8 cellular contexts compared by ENCODE assay signal in genomic region chr1:143803095-143803494, GRCh38.
DNase-seq lines count a peak whose midpoint lies in the region; ATAC-seq, FAIRE-seq and TF ChIP-seq lines count a peak whose summit lies in the region.
"Not testable (repeated sequence)": the region's sequence is repeated elsewhere in the genome, so short reads cannot be mapped to it uniquely, and the experiment has no call there.

No MANE protein-coding gene starts in this region.

- not testable (repeated sequence) for H3K36me3 ChIP-seq in HCT116 (ENCODE audit: control insufficient read depth in 1 of 2, insufficient read depth in 2 of 2, low read length in 2 of 2); endothelial cell of umbilical vein (ENCODE audit: control insufficient read depth in 2 of 2, extremely low read depth in 1 of 2, insufficient read depth in 2 of 2, low read length in 2 of 2); lower lobe of right lung

- TF ChIP-seq RAD21 in HCT116 (IDR thresholded peaks at IDR 0.05; ENCODE audit: low read depth) = not testable (repeated sequence)

- not testable (repeated sequence) for TF ChIP-seq CTCF in HCT116 (IDR thresholded peaks at IDR 0.05 in 2 of 3, conservative IDR thresholded peaks at IDR 0.05 in 1 of 3; ENCODE audit: borderline replicate concordance in 1 of 3, insufficient read depth in 1 of 3, low read depth in 2 of 3, low read length in 2 of 3); endothelial cell of umbilical vein (IDR thresholded peaks at IDR 0.05; ENCODE audit: extremely low read depth in 1 of 2, insufficient read depth in 1 of 2, low read depth in 1 of 2, low read length in 2 of 2); lower lobe of right lung (IDR thresholded peaks at IDR 0.05)

- not testable (repeated sequence) for H3K4me2 ChIP-seq in HCT116 (ENCODE audit: low read length); endothelial cell of umbilical vein (ENCODE audit: insufficient read depth, low read length)

- not testable (repeated sequence) for H3K27ac ChIP-seq in HCT116 (ENCODE audit: low read depth, low read length); endothelial cell of umbilical vein (ENCODE audit: insufficient read depth, low read depth, low read length); lower lobe of right lung

- H4K20me1 ChIP-seq in HCT116 (ENCODE audit: insufficient read depth); endothelial cell of umbilical vein (replicated peaks; ENCODE audit: control insufficient read depth, extremely low read depth, insufficient read depth, low read length): not testable (repeated sequence)

- not testable (repeated sequence) for H3K27me3 ChIP-seq in HCT116 (ENCODE audit: insufficient read depth, low read length); endothelial cell of umbilical vein (ENCODE audit: control insufficient read depth in 2 of 2, insufficient read depth in 2 of 2, low read length in 2 of 2); lower lobe of right lung (ENCODE audit: low read depth)

- TF ChIP-seq POLR2A in HCT116 (IDR thresholded peaks at IDR 0.05; ENCODE audit: borderline replicate concordance, extremely low read depth, insufficient read depth, insufficient read length); endothelial cell of umbilical vein (IDR thresholded peaks at IDR 0.05; ENCODE audit: low read depth, low read length): not testable (repeated sequence)

- not testable (repeated sequence) for DNase-seq in HCT116 (ENCODE audit: low read depth, low spot score); endothelial cell of umbilical vein (ENCODE audit: low read depth, low spot score); left cardiac atrium; lower lobe of right lung; sciatic nerve (ENCODE audit: low spot score)

- not testable (repeated sequence) for H3K4me1 ChIP-seq in HCT116 (ENCODE audit: control insufficient read depth in 1 of 2, insufficient read depth in 2 of 2, low read length in 2 of 2); endothelial cell of umbilical vein (ENCODE audit: control insufficient read depth, extremely low read depth, insufficient read depth, low read length); lower lobe of right lung

- ATAC-seq in GM18502 (IDR thresholded peaks at IDR 0.05; ENCODE audit: poor library complexity, unreplicated experiment) (peak; percentile 52), HCT116 (peak; percentile 84), HG03354 (IDR thresholded peaks at IDR 0.05; ENCODE audit: poor library complexity, severe bottlenecking, unreplicated experiment) (peak; percentile 63), SK-N-SH treated with all-trans-retinoic acid at 6 μM for 48 hours (peak; percentile 89), left cardiac atrium (peak; percentile 80 to 90), lower lobe of right lung (peak; percentile 90 to 92), sciatic nerve (peak; percentile 89)

- not testable (repeated sequence) for BruUV-seq in HCT116 (replicated peaks; lab: Mats Ljungman, UMichigan); endothelial cell of umbilical vein (replicated peaks; lab: Mats Ljungman, UMichigan)

- H3K9me3 ChIP-seq in HCT116 (ENCODE audit: control insufficient read depth in 1 of 2, insufficient read depth in 1 of 2, low read depth in 1 of 2, low read length in 2 of 2); endothelial cell of umbilical vein (replicated peaks; ENCODE audit: control insufficient read depth, insufficient read depth, low read length); lower lobe of right lung: not testable (repeated sequence)

- dilution Hi-C loops in endothelial cell of umbilical vein (cut with MboI; ENCODE audit: extremely low pct_ligation_motif_present, low sequenced_read_pairs) = not testable (repeated sequence)

- intact Hi-C loops in HCT116 (cut with micrococcal nuclease); endothelial cell of umbilical vein (cut with micrococcal nuclease); left cardiac atrium (cut with DNase I); lower lobe of right lung (cut with DNase I); sciatic nerve (cut with DNase I): not testable (repeated sequence)

- H3K9ac ChIP-seq in HCT116 (ENCODE audit: low read length); endothelial cell of umbilical vein (replicated peaks; ENCODE audit: extremely low read depth, insufficient read depth, low read length): not testable (repeated sequence)

- H3K9me1 ChIP-seq in endothelial cell of umbilical vein (replicated peaks; ENCODE audit: control insufficient read depth, extremely low read depth, insufficient read depth, low read length) = not testable (repeated sequence)

- peak; percentile 95 for FAIRE-seq in endothelial cell of umbilical vein (lab: Jason Lieb, UNC)

- H2AFZ ChIP-seq in HCT116 (ENCODE audit: low read depth, low read length, poor library complexity, severe bottlenecking); endothelial cell of umbilical vein (ENCODE audit: low read depth, low read length): not testable (repeated sequence)

- H3K79me2 ChIP-seq in HCT116 (ENCODE audit: insufficient read depth, low read length); endothelial cell of umbilical vein (ENCODE audit: control insufficient read depth, insufficient read depth, low read length): not testable (repeated sequence)

- H3K9me2 ChIP-seq in HCT116 (ENCODE audit: insufficient read depth) = not testable (repeated sequence)

- CTCF ChIA-PET in HCT116 (lab: Charles Lee); endothelial cell of umbilical vein (lab: Charles Lee): not testable (repeated sequence)

- H3K4me3 ChIP-seq in HCT116 (replicated peaks in 1 of 2; ENCODE audit: low read depth in 1 of 2, low read length in 2 of 2); endothelial cell of umbilical vein (replicated peaks in 1 of 3; ENCODE audit: insufficient read depth in 1 of 3, low read depth in 1 of 3, low read length in 3 of 3); lower lobe of right lung: not testable (repeated sequence)

- RAD21 ChIA-PET in HCT116 (lab: Charles Lee; ENCODE audit: low non-redundant PET in 1 of 2, low total read pairs in 2 of 2, uncharacterized antibody in 2 of 2, unreplicated experiment in 2 of 2) = not testable (repeated sequence)

- POLR2A ChIA-PET in HCT116 (lab: Charles Lee); endothelial cell of umbilical vein (lab: Charles Lee): not testable (repeated sequence)
